In genomic region chr11:64974124-64974523, GRCh38 we compare ENCODE assay signal across 1 cellular context.
TF ChIP-seq lines count a peak whose summit lies in the region.

No MANE protein-coding gene starts in this region.

TF ChIP-seq in GM12878, 131 proteins besides CTCF, POLR2A, EP300 and RAD21:
- TF ChIP-seq CBX5 (IDR thresholded peaks at IDR 0.05; ENCODE audit: low read depth) (no peak), REST (IDR thresholded peaks at IDR 0.05; ENCODE audit: low read depth, low read length) (no peak), EED (IDR thresholded peaks at IDR 0.05; ENCODE audit: low read depth) (no peak), ATF2 (IDR thresholded peaks at IDR 0.05; ENCODE audit: low read length) (no peak), ATF3 (IDR thresholded peaks at IDR 0.05; ENCODE audit: borderline replicate concordance, extremely low read depth, low read depth, low read length) (no peak), ZNF274 (IDR thresholded peaks at IDR 0.05; ENCODE audit: insufficient read depth, insufficient read length) (no peak), MLLT1 (IDR thresholded peaks at IDR 0.05) (no peak), USF2 (IDR thresholded peaks at IDR 0.05; ENCODE audit: borderline replicate concordance, low read depth, low read length) (no peak), CBFB (IDR thresholded peaks at IDR 0.05; ENCODE audit: low read depth) (no peak), ZBTB40 (IDR thresholded peaks at IDR 0.05; ENCODE audit: borderline replicate concordance) (no peak), NR2C1 (IDR thresholded peaks at IDR 0.05) (no peak), HDAC2 (IDR thresholded peaks at IDR 0.05) (no peak), FOXM1 (IDR thresholded peaks at IDR 0.05; ENCODE audit: low read depth, low read length) (no peak), ELK1 (IDR thresholded peaks at IDR 0.05; ENCODE audit: low read depth, low read length) (no peak), NFYA (IDR thresholded peaks at IDR 0.05; ENCODE audit: borderline replicate concordance, low read depth, low read length) (no peak), TCF3 (IDR thresholded peaks at IDR 0.05; ENCODE audit: borderline replicate concordance, insufficient read depth, low read depth, low read length) (no peak), PAX8 (IDR thresholded peaks at IDR 0.05) (no peak), SIX5 (IDR thresholded peaks at IDR 0.05; ENCODE audit: low read depth, low read length, severe bottlenecking) (no peak), NFIC (IDR thresholded peaks at IDR 0.05; ENCODE audit: low read depth, low read length) (no peak)
TF ChIP-seq in GM12878: peak in this region for 0.
